24 cellular contexts compared by ENCODE assay signal in genomic region chr1:22702255-22702654, GRCh38. TPM values are rescaled to one million over a fixed set of nuclear protein-coding genes. Genes with fewer than 3 reads are reported as not detected.
"Had no signal": no experiment of that assay in that cellular context is flagged by ENCODE, and none has a peak within 500 bp of the region (broad histone marks: within the 10 kb centered on the region; RNA-seq: fewer than 3 reads in every experiment).

No MANE protein-coding gene starts in this region.

- H3K36me3 ChIP-seq: brain microvascular endothelial cell, gastrocnemius medialis, heart left ventricle, prostate gland, right atrium auricular region, suprapubic skin had no signal

- ATAC-seq: activated CD8-positive, alpha-beta T cell treated with anti-CD3 and anti-CD28 coated beads, Interleukin-2, amount 10 ng/mL, durations not matched to agents 7 days and 5 days; esophagus mucosa; gastrocnemius medialis; heart left ventricle; stimulated activated naive CD8-positive, alpha-beta T cell treated with anti-CD3 and anti-CD28 coated beads, Interleukin-15, amount 100 ng/mL, for 72 hours had no signal

- H3K27ac Mint-ChIP-seq: activated CD4-positive, alpha-beta T cell treated with anti-CD3 and anti-CD28 coated beads, Interleukin-2, amount 10 ng/mL, durations not matched to agents 24 days and 14 days; activated CD8-positive, alpha-beta T cell treated with anti-CD3 and anti-CD28 coated beads, Interleukin-2, amount 10 ng/mL, durations not matched to agents 7 days and 5 days; activated T-cell treated with anti-CD3 and anti-CD28 coated beads, Interleukin-2, amount 50 U/mL, for 24 hours; memory B cell; stimulated activated naive CD8-positive, alpha-beta T cell treated with anti-CD3 and anti-CD28 coated beads, Interleukin-15, amount 100 ng/mL, for 72 hours; T-helper 1 cell treated with Interleukin-12 subunit alpha and Interleukin-12 subunit beta and Interleukin-4 antibody, amounts not matched to agents 30 μg/mL and 1 μg/mL, for 36 hours had no signal

- H3K9me3 Mint-ChIP-seq: activated CD4-positive, alpha-beta T cell treated with anti-CD3 and anti-CD28 coated beads, Interleukin-2, amount 10 ng/mL, durations not matched to agents 24 days and 14 days; activated T-cell treated with anti-CD3 and anti-CD28 coated beads, Interleukin-2, amount 50 U/mL, for 24 hours; memory B cell; stimulated activated naive CD8-positive, alpha-beta T cell treated with anti-CD3 and anti-CD28 coated beads, Interleukin-15, amount 100 ng/mL, for 72 hours; T-helper 1 cell treated with Interleukin-12 subunit alpha and Interleukin-12 subunit beta and Interleukin-4 antibody, amounts not matched to agents 30 μg/mL and 1 μg/mL, for 36 hours had no signal

- H3K36me3 Mint-ChIP-seq: memory B cell had no signal

- H3K4me1 Mint-ChIP-seq: activated CD4-positive, alpha-beta T cell treated with anti-CD3 and anti-CD28 coated beads, Interleukin-2, amount 10 ng/mL, durations not matched to agents 24 days and 14 days; memory B cell; stimulated activated naive CD8-positive, alpha-beta T cell treated with anti-CD3 and anti-CD28 coated beads, Interleukin-15, amount 100 ng/mL, for 72 hours had no signal

- H3K4me3 Mint-ChIP-seq: activated CD4-positive, alpha-beta T cell treated with anti-CD3 and anti-CD28 coated beads, Interleukin-2, amount 10 ng/mL, durations not matched to agents 24 days and 14 days; activated CD8-positive, alpha-beta T cell treated with anti-CD3 and anti-CD28 coated beads, Interleukin-2, amount 10 ng/mL, durations not matched to agents 7 days and 5 days; activated T-cell treated with anti-CD3 and anti-CD28 coated beads, Interleukin-2, amount 50 U/mL, for 24 hours; memory B cell; stimulated activated naive CD8-positive, alpha-beta T cell treated with anti-CD3 and anti-CD28 coated beads, Interleukin-15, amount 100 ng/mL, for 72 hours; T-helper 1 cell treated with Interleukin-12 subunit alpha and Interleukin-12 subunit beta and Interleukin-4 antibody, amounts not matched to agents 30 μg/mL and 1 μg/mL, for 36 hours had no signal

- H3K27ac ChIP-seq: brain microvascular endothelial cell, gastrocnemius medialis, heart left ventricle, prostate gland, right atrium auricular region, suprapubic skin had no signal

- H3K27me3 ChIP-seq: brain microvascular endothelial cell, gastrocnemius medialis, heart left ventricle, right atrium auricular region, suprapubic skin had no signal

- H3K9me3 ChIP-seq: gastrocnemius medialis, heart left ventricle, prostate gland, right atrium auricular region, suprapubic skin had no signal

- H3K4me1 ChIP-seq: gastrocnemius medialis, heart left ventricle, prostate gland, right atrium auricular region, suprapubic skin had no signal

- FAIRE-seq: colon, endometrium had no signal

- H3K4me3 ChIP-seq: gastrocnemius medialis, heart left ventricle, prostate gland, right atrium auricular region, suprapubic skin had no signal

- DNase-seq: activated CD4-positive, alpha-beta T cell treated with anti-CD3 and anti-CD28 coated beads, Interleukin-2, amount 10 ng/mL, durations not matched to agents 24 days and 14 days; activated CD8-positive, alpha-beta T cell treated with anti-CD3 and anti-CD28 coated beads, Interleukin-2, amount 10 ng/mL, durations not matched to agents 7 days and 5 days; activated effector memory CD4-positive, alpha-beta T cell treated with Interleukin-2 at 50 U/mL for 16 hours; activated naive CD4-positive, alpha-beta T cell treated with anti-CD3 and anti-CD28 coated beads, Interleukin-2, amount 50 U/mL, for 16 hours; activated T-cell treated with anti-CD3 and anti-CD28 coated beads, Interleukin-2, amount 50 U/mL, for 24 hours; aorta; brain microvascular endothelial cell; central memory CD4-positive, alpha-beta T cell; gastrocnemius medialis; heart left ventricle; stimulated activated CD4-positive, alpha-beta T cell treated with anti-CD3 and anti-CD28 coated beads, Interleukin-15, amount 100 ng/mL, for 24 hours; stimulated activated CD4-positive, alpha-beta T cell treated with anti-CD3 and anti-CD28 coated beads, Interleukin-2, amount 100 ng/mL, for 48 hours; stimulated activated naive CD8-positive, alpha-beta T cell treated with anti-CD3 and anti-CD28 coated beads, Interleukin-15, amount 100 ng/mL, for 72 hours; trophoblast cell had no signal

RNA-seq across cellular contexts. Expression of gene EPHB2, which starts 8.4 kb away (rescaled TPM):
- total RNA-seq: activated CD4-positive, alpha-beta T cell treated with anti-CD3 and anti-CD28 coated beads, Interleukin-2, amount 10 ng/mL, durations not matched to agents 24 days and 14 days; activated CD8-positive, alpha-beta T cell treated with anti-CD3 and anti-CD28 coated beads, Interleukin-2, amount 10 ng/mL, durations not matched to agents 7 days and 5 days had no signal

RNA-seq across cellular contexts. Expression of gene C1QB, which starts 49.2 kb away (rescaled TPM):
- total RNA-seq: activated CD4-positive, alpha-beta T cell treated with anti-CD3 and anti-CD28 coated beads, Interleukin-2, amount 10 ng/mL, durations not matched to agents 24 days and 14 days; activated CD8-positive, alpha-beta T cell treated with anti-CD3 and anti-CD28 coated beads, Interleukin-2, amount 10 ng/mL, durations not matched to agents 7 days and 5 days; osteocyte had no signal
- polyA plus RNA-seq: neural cell had no signal

RNA-seq across cellular contexts. Expression of gene C1QC, which starts 58.8 kb away (rescaled TPM):
- total RNA-seq: activated CD4-positive, alpha-beta T cell treated with anti-CD3 and anti-CD28 coated beads, Interleukin-2, amount 10 ng/mL, durations not matched to agents 24 days and 14 days; activated CD8-positive, alpha-beta T cell treated with anti-CD3 and anti-CD28 coated beads, Interleukin-2, amount 10 ng/mL, durations not matched to agents 7 days and 5 days; osteocyte had no signal
- polyA plus RNA-seq: neural cell had no signal
